ENCODE assay signal across 25 cellular contexts in the genomic region with DNA sequence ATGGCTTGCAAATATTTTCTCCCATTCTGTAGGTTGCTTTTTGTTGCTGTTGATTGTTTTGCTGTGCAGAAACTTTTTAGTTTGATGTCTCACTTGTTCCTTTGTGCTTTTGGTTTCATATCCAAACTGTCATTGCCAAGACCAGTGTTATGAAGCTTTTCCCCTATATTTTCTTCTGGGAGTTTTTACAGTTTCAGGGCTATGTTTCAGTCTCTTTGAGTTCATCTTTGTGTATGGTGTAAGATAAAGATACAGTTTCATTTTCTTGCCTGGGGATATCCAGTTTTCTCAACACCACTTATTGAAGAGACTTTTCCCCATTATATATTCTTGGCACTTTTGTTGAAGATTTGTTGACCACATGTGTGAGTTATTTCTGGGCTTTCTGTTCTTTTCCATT.
DNase-seq lines count a peak whose midpoint lies in the region; ATAC-seq, FAIRE-seq and TF ChIP-seq lines count a peak whose summit lies in the region.
"Had no signal": no experiment of that assay in that cellular context is flagged by ENCODE, and none has a peak within 500 bp of the region (broad histone marks: within the 10 kb centered on the region; RNA-seq: fewer than 3 reads in every experiment).

No MANE protein-coding gene starts in this region.

- no peaks in the 10 kb centered on the region for H4K20me1 ChIP-seq in GM12878 (ENCODE audit: control insufficient read depth, insufficient read depth)

- H3K9me3 Mint-ChIP-seq in activated CD4-positive, alpha-beta T cell treated with anti-CD3 and anti-CD28 coated beads, Interleukin-2, amount 10 ng/mL, durations not matched to agents 24 days and 14 days: peaks cover 11% of the 10 kb centered on the region
- no peaks in the 10 kb centered on the region for H3K9me3 Mint-ChIP-seq in stimulated activated naive CD8-positive, alpha-beta T cell treated with anti-CD3 and anti-CD28 coated beads, Interleukin-15, amount 100 ng/mL, for 72 hours

- BruUV-seq in GM12878 (replicated peaks; lab: Mats Ljungman, UMichigan): no TSS peak

- CTCF ChIA-PET in GM12878 (lab: Yijun Ruan, JAX): interaction anchor here (0.6 to 0.9 kb wide), 2 partner anchors 48 to 165 kb away, joined by 3 to 5 read pairs; no protein-coding TSS in a partner anchor

- no peak for TF ChIP-seq CTCF in GM12878 (IDR thresholded peaks at IDR 0.05 in 2 of 3, conservative IDR thresholded peaks at IDR 0.05 in 1 of 3; ENCODE audit: control insufficient read depth in 2 of 3, extremely low read depth in 1 of 3, insufficient read depth in 1 of 3, low read depth in 3 of 3, low read length in 3 of 3)

- no peaks in the 10 kb centered on the region for H3K36me3 ChIP-seq in GM12878 (ENCODE audit: control insufficient read depth in 2 of 2, insufficient read depth in 2 of 2, low read length in 1 of 2)
- no peaks in the 10 kb centered on the region for H3K36me3 ChIP-seq in HAP-1 (replicated peaks)

- H3K4me2 ChIP-seq in GM12878 (ENCODE audit: control insufficient read depth, insufficient read depth): no peak overlapping the region

- H3K79me2 ChIP-seq in GM12878 (ENCODE audit: control insufficient read depth, insufficient read depth, low read length): no peaks in the 10 kb centered on the region

- in situ Hi-C loops in GM12878 (cut with MboI): no loop called here
- in situ Hi-C loops in HAP-1 (cut with MboI; ENCODE audit: low sequenced_read_pairs): no loop called here

- no peak overlapping the region for H3K9ac ChIP-seq in GM12878 (ENCODE audit: control insufficient read depth, insufficient read depth, low read length)
- H3K9ac ChIP-seq: GM23248 had no signal

- no peaks in the 10 kb centered on the region for H3K27me3 Mint-ChIP-seq in activated CD4-positive, alpha-beta T cell treated with anti-CD3 and anti-CD28 coated beads, Interleukin-2, amount 10 ng/mL, durations not matched to agents 24 days and 14 days
- H3K27me3 Mint-ChIP-seq in T-helper 17 cell: no peaks in the 10 kb centered on the region
- no peaks in the 10 kb centered on the region for H3K27me3 Mint-ChIP-seq in stimulated activated naive CD8-positive, alpha-beta T cell treated with anti-CD3 and anti-CD28 coated beads, Interleukin-15, amount 100 ng/mL, for 72 hours
- H3K27me3 Mint-ChIP-seq: CD4-positive, CD25-positive, alpha-beta regulatory T cell had no signal

- peaks cover 24% of the 10 kb centered on the region for H3K36me3 Mint-ChIP-seq in activated CD4-positive, alpha-beta T cell treated with anti-CD3 and anti-CD28 coated beads, Interleukin-2, amount 10 ng/mL, durations not matched to agents 24 days and 14 days (ENCODE audit: low read depth)
- no peaks in the 10 kb centered on the region for H3K36me3 Mint-ChIP-seq in T-helper 17 cell (ENCODE audit: low read depth)

- H3K4me3 Mint-ChIP-seq in activated CD4-positive, alpha-beta T cell treated with anti-CD3 and anti-CD28 coated beads, Interleukin-2, amount 10 ng/mL, durations not matched to agents 24 days and 14 days: peak overlapping the region; percentile 40
- H3K4me3 Mint-ChIP-seq in T-helper 17 cell: no peak overlapping the region
- peak overlapping the region in 1 of 2 donors; percentile 28 for H3K4me3 Mint-ChIP-seq in stimulated activated naive CD8-positive, alpha-beta T cell treated with anti-CD3 and anti-CD28 coated beads, Interleukin-15, amount 100 ng/mL, for 72 hours
- H3K4me3 Mint-ChIP-seq: CD4-positive, CD25-positive, alpha-beta regulatory T cell had no signal

- no peak overlapping the region for H3K4me3 ChIP-seq in GM12878
- H3K4me3 ChIP-seq in HAP-1: no peak overlapping the region
- H3K4me3 ChIP-seq: GM23248 had no signal

- H3K4me1 ChIP-seq in GM12878 (ENCODE audit: control insufficient read depth, insufficient read depth, low read length) (peaks cover 4% of the 10 kb centered on the region), HAP-1 (no peaks in the 10 kb centered on the region)

- ATAC-seq in T-helper 17 cell (no peak), GM12878 (peak; percentile 59)
- peak; percentile 79 for ATAC-seq in stimulated activated naive CD8-positive, alpha-beta T cell treated with anti-CD3 and anti-CD28 coated beads, Interleukin-15, amount 100 ng/mL, for 72 hours

- no peak overlapping the region for H2AFZ ChIP-seq in GM12878 (ENCODE audit: control insufficient read depth, low read depth, low read length)
- H2AFZ ChIP-seq: GM23248 had no signal

- SMC1A ChIA-PET in GM12878 (lab: Charles Lee; ENCODE audit: uncharacterized antibody, unreplicated experiment): interaction anchor here (0.7 kb wide), 1 partner anchor 1480 kb away, joined by 3 read pairs; no protein-coding TSS in a partner anchor

- H3K4me1 Mint-ChIP-seq in activated CD4-positive, alpha-beta T cell treated with anti-CD3 and anti-CD28 coated beads, Interleukin-2, amount 10 ng/mL, durations not matched to agents 24 days and 14 days: peaks cover 11% of the 10 kb centered on the region
- H3K4me1 Mint-ChIP-seq in T-helper 17 cell: no peaks in the 10 kb centered on the region
- H3K4me1 Mint-ChIP-seq in stimulated activated naive CD8-positive, alpha-beta T cell treated with anti-CD3 and anti-CD28 coated beads, Interleukin-15, amount 100 ng/mL, for 72 hours: peaks cover 16% of the 10 kb centered on the region

- H3K27me3 ChIP-seq in GM12878 (replicated peaks in 1 of 2; ENCODE audit: control insufficient read depth in 2 of 2, insufficient read depth in 2 of 2, low read length in 1 of 2): no peaks in the 10 kb centered on the region
- no peaks in the 10 kb centered on the region for H3K27me3 ChIP-seq in HAP-1 (ENCODE audit: low read depth)

- no peak for TF ChIP-seq RAD21 in GM12878 (IDR thresholded peaks at IDR 0.05; ENCODE audit: insufficient read depth, low read depth, low read length)

- POLR2A ChIA-PET in GM12878 (lab: Charles Lee): interaction anchor here (0.6 kb wide), 1 partner anchor 1150 kb away, joined by 4 read pairs; no protein-coding TSS in a partner anchor

- no peak for FAIRE-seq in GM12878 (lab: Jason Lieb, UNC)
- FAIRE-seq: GM18507, RCC 7860 had no signal

- TF ChIP-seq EP300 in GM12878 (IDR thresholded peaks at IDR 0.05; ENCODE audit: borderline replicate concordance in 1 of 2, control insufficient read depth in 1 of 2, low read depth in 2 of 2, low read length in 2 of 2): no peak

- RAD21 ChIA-PET in GM12878 (lab: Charles Lee; ENCODE audit: unreplicated experiment): no interaction called here

- intact Hi-C loops in activated CD4-positive, alpha-beta T cell treated with anti-CD3 and anti-CD28 coated beads, Interleukin-2, amount 10 ng/mL, durations not matched to agents 24 days and 14 days (cut with micrococcal nuclease): loop anchor here (1.0 kb wide), 2 partner anchors 13 to 18 kb away; no protein-coding TSS in a partner anchor
- intact Hi-C loops in GM12878 (cut with micrococcal nuclease; ENCODE audit: unreplicated experiment): no loop called here

- no peak for DNase-seq in activated CD4-positive, alpha-beta T cell treated with anti-CD3 and anti-CD28 coated beads, Interleukin-2, amount 10 ng/mL, durations not matched to agents 24 days and 14 days
- DNase-seq in activated CD4-positive, alpha-beta T cell treated with anti-CD3 and anti-CD28 coated beads, Interleukin-2, amount 50 U/mL, for 1 hour: no peak
- DNase-seq in T-helper 17 cell (no peak), GM12878 (ENCODE audit: low read depth, low spot score) (no peak), HAP-1 (ENCODE audit: low spot score in 2 of 2) (no peak)
- no peak for DNase-seq in stimulated activated naive CD8-positive, alpha-beta T cell treated with anti-CD3 and anti-CD28 coated beads, Interleukin-15, amount 100 ng/mL, for 72 hours
- no peak for DNase-seq in stimulated activated CD4-positive, alpha-beta T cell treated with anti-CD3 and anti-CD28 coated beads, Interleukin-12 subunit alpha, Interleukin-12 subunit beta, amount 100 ng/mL, for 4 hours
- DNase-seq: 8988T; ACHN; CD4-positive, CD25-positive, alpha-beta regulatory T cell; DMS153; DND-41; GM23248; H7; Karpas-422; NCI-H1092 treated with DMSO at 0.1 percent for 48 hours; NCI-H1436; NCI-H187 treated with DMSO at 0.1 percent for 48 hours; NCI-H2171 treated with DMSO at 0.1 percent for 48 hours; NCI-H345; NCI-H524; NCI-H774; SIG-M5 had no signal

- no peak for TF ChIP-seq POLR2A in GM12878 (IDR thresholded peaks at IDR 0.05; ENCODE audit: low read depth, low read length)

- H3K27ac Mint-ChIP-seq in activated CD4-positive, alpha-beta T cell treated with anti-CD3 and anti-CD28 coated beads, Interleukin-2, amount 10 ng/mL, durations not matched to agents 24 days and 14 days: peak overlapping the region; percentile 83
- peak overlapping the region; percentile 59 for H3K27ac Mint-ChIP-seq in T-helper 17 cell
- H3K27ac Mint-ChIP-seq in stimulated activated naive CD8-positive, alpha-beta T cell treated with anti-CD3 and anti-CD28 coated beads, Interleukin-15, amount 100 ng/mL, for 72 hours: no peak overlapping the region
- H3K27ac Mint-ChIP-seq: CD4-positive, CD25-positive, alpha-beta regulatory T cell had no signal

- H3K9me3 ChIP-seq in T-helper 17 cell (ENCODE audit: control insufficient read depth, low read length, poor library complexity, severe bottlenecking) (no peaks in the 10 kb centered on the region), GM12878 (replicated peaks; ENCODE audit: control insufficient read depth, insufficient read depth, low read length) (no peaks in the 10 kb centered on the region; the same call in 2 of the 3 replicates), HAP-1 (no peaks in the 10 kb centered on the region)

- H3K27ac ChIP-seq in GM12878 (ENCODE audit: control insufficient read depth, insufficient read depth): no peak overlapping the region
- H3K27ac ChIP-seq: GM23248 had no signal

TF ChIP-seq in GM12878, 131 proteins besides CTCF, POLR2A, EP300 and RAD21:
- no peak for TF ChIP-seq SUPT20H (IDR thresholded peaks at IDR 0.05; ENCODE audit: borderline replicate concordance, control insufficient read depth, low read depth, low read length)
- no peak for TF ChIP-seq KAT2A (conservative IDR thresholded peaks at IDR 0.05; ENCODE audit: control insufficient read depth, low read depth, low read length)
- no peak for TF ChIP-seq PML (IDR thresholded peaks at IDR 0.05; ENCODE audit: low read length)
- TF ChIP-seq SREBF1 (IDR thresholded peaks at IDR 0.05; ENCODE audit: low read length): no peak
- no peak for TF ChIP-seq NFIC (IDR thresholded peaks at IDR 0.05; ENCODE audit: low read depth, low read length)
- TF ChIP-seq MTA3 (IDR thresholded peaks at IDR 0.05; ENCODE audit: borderline replicate concordance, low read length): no peak
- no peak for TF ChIP-seq ZBED1 (IDR thresholded peaks at IDR 0.05; ENCODE audit: borderline replicate concordance)

Comparison
In these comparisons a context has a peak if more than half of its experiments do, and no peak if none do; other contexts are left out.
1. H3K27ac Mint-ChIP-seq: peak in activated CD4-positive, alpha-beta T cell treated with anti-CD3 and anti-CD28 coated beads, Interleukin-2, amount 10 ng/mL, durations not matched to agents 24 days and 14 days (single experiment) and T-helper 17 cell (single experiment); none in stimulated activated naive CD8-positive, alpha-beta T cell treated with anti-CD3 and anti-CD28 coated beads, Interleukin-15, amount 100 ng/mL, for 72 hours (0 of 2).